In the genomic region with DNA sequence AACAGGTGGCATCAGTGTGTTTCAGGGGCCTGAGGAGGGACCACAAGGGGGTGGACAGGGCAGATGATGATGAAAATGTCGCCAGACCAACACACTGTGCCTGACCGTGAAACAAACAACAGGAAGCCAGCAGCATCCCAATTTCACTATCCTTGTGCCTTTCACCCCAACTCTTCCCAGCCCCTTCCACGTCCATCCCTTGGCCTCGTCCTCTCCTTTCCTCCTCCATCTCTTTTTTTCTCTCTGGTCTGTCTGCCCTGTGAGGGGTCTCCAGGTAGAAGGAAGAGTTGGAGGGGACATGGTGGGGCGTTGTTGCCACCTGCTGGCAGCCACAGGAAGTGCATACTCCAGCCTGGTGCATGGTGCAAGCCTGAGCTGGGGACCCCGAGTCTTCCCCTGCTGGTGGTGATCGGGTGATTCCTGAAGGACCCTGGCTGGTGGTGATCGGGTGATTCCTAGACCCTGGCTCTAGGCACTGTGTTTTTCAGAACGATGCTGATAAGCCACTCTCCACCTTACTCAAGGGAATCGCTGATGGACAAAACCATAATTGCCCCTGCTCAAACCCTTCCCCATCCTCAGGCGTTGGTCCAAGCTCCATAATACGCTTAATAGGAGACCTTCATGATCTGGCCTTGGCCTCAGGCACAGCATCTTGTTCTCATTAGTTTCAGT, we compare ENCODE assay signal across 8 cellular contexts. TPM values are rescaled to one million over a fixed set of nuclear protein-coding genes. Genes with fewer than 3 reads are reported as not detected.
A peak's percentile ranks its signal among the peaks of the same experiment; 100 is the strongest.
DNase-seq lines count a peak whose midpoint lies in the region; ATAC-seq and TF ChIP-seq lines count a peak whose summit lies in the region.

No MANE protein-coding gene starts in this region.

- peak; percentile 75 for DNase-seq in AG20443 (ENCODE audit: low spot score)
- DNase-seq in NCI-H82 (lab: John Stamatoyannopoulos, UW), result peak; percentile 83
- DNase-seq in activated CD8-positive, alpha-beta memory T cell treated with anti-CD3 and anti-CD28 coated beads, Interleukin-2, amount 10 ng/mL, durations not matched to agents 7 days and 5 days, result peak; percentile 73
- peak; percentile 44 for DNase-seq in epithelial cell of esophagus (ENCODE audit: low read depth)
- peak; percentile 85 for DNase-seq in nephron progenitor cell
- no peak for DNase-seq in thoracic aorta (ENCODE audit: low spot score)
- DNase-seq in HPDE6-E6E7 (ENCODE audit: extremely low spot score), result no peak

- H3K4me3 ChIP-seq in epithelial cell of esophagus (ENCODE audit: low read length), result no peak overlapping the region
- no peak overlapping the region for H3K4me3 ChIP-seq in thoracic aorta

- H3K4me1 ChIP-seq in thoracic aorta (ENCODE audit: control insufficient read depth in 1 of 2, low read depth in 2 of 2), result peaks cover 6 to 7% of the 10 kb centered on the region in 2 donors

- H3K4me1 Mint-ChIP-seq in activated CD8-positive, alpha-beta memory T cell treated with anti-CD3 and anti-CD28 coated beads, Interleukin-2, amount 10 ng/mL, durations not matched to agents 7 days and 5 days, result peaks cover 24% of the 10 kb centered on the region
- peaks cover 32% of the 10 kb centered on the region for H3K4me1 Mint-ChIP-seq in nephron progenitor cell

- no peak overlapping the region for H3K27ac ChIP-seq in thoracic aorta

- no peaks in the 10 kb centered on the region for H3K27me3 ChIP-seq in thoracic aorta (replicated peaks; ENCODE audit: insufficient read depth)

- H3K9me3 Mint-ChIP-seq in activated CD8-positive, alpha-beta memory T cell treated with anti-CD3 and anti-CD28 coated beads, Interleukin-2, amount 10 ng/mL, durations not matched to agents 7 days and 5 days (ENCODE audit: low read depth), result no peaks in the 10 kb centered on the region
- peaks cover 6% of the 10 kb centered on the region for H3K9me3 Mint-ChIP-seq in nephron progenitor cell

- H3K27me3 Mint-ChIP-seq in activated CD8-positive, alpha-beta memory T cell treated with anti-CD3 and anti-CD28 coated beads, Interleukin-2, amount 10 ng/mL, durations not matched to agents 7 days and 5 days, result no peaks in the 10 kb centered on the region
- peaks cover 19% of the 10 kb centered on the region for H3K27me3 Mint-ChIP-seq in nephron progenitor cell (ENCODE audit: low read depth, poor library complexity)

- TF ChIP-seq CTCF in epithelial cell of esophagus (IDR thresholded peaks at IDR 0.05; ENCODE audit: insufficient read depth, low read depth, low read length, missing control alignments) (peak; percentile 96), nephron progenitor cell (IDR thresholded peaks at IDR 0.05) (peak; percentile 92), thoracic aorta (IDR thresholded peaks at IDR 0.05) (peak; percentile 93)

- ATAC-seq in GM19395 (IDR thresholded peaks at IDR 0.05; ENCODE audit: unreplicated experiment) (peak; percentile 59), thoracic aorta (ENCODE audit: insufficient number of reproducible peaks, low FRiP score, low read depth) (no peak)
- ATAC-seq in activated CD8-positive, alpha-beta memory T cell treated with anti-CD3 and anti-CD28 coated beads, Interleukin-2, amount 10 ng/mL, durations not matched to agents 7 days and 5 days, result peak; percentile 41

- no peaks in the 10 kb centered on the region for H3K36me3 Mint-ChIP-seq in activated CD8-positive, alpha-beta memory T cell treated with anti-CD3 and anti-CD28 coated beads, Interleukin-2, amount 10 ng/mL, durations not matched to agents 7 days and 5 days
- no peaks in the 10 kb centered on the region for H3K36me3 Mint-ChIP-seq in nephron progenitor cell (ENCODE audit: low read depth)

- H3K4me3 Mint-ChIP-seq in activated CD8-positive, alpha-beta memory T cell treated with anti-CD3 and anti-CD28 coated beads, Interleukin-2, amount 10 ng/mL, durations not matched to agents 7 days and 5 days, result peak overlapping the region; percentile 17
- no peak overlapping the region for H3K4me3 Mint-ChIP-seq in nephron progenitor cell

- H3K27ac Mint-ChIP-seq in activated CD8-positive, alpha-beta memory T cell treated with anti-CD3 and anti-CD28 coated beads, Interleukin-2, amount 10 ng/mL, durations not matched to agents 7 days and 5 days, result no peak overlapping the region
- no peak overlapping the region for H3K27ac Mint-ChIP-seq in nephron progenitor cell

- H3K36me3 ChIP-seq in thoracic aorta, result no peaks in the 10 kb centered on the region

- CTCF ChIA-PET in activated CD8-positive, alpha-beta memory T cell treated with anti-CD3 and anti-CD28 coated beads, Interleukin-2, amount 10 ng/mL, durations not matched to agents 7 days and 5 days (lab: Charles Lee), result interaction anchor here (0.6 to 7.0 kb wide), 35 partner anchors 9 to 453 kb away, joined by 3 to 93 read pairs (median 4); a partner anchor contains a TSS

- no peaks in the 10 kb centered on the region for H3K9me3 ChIP-seq in thoracic aorta

RNA-seq across cellular contexts. Expression of a gene that starts 21.7 kb away (rescaled TPM):
- 100 to 1,000 TPM in 1 of 2 experiments, 10 to 100 TPM in 1; 94.6 to 114 TPM for total RNA-seq in activated CD8-positive, alpha-beta memory T cell treated with anti-CD3 and anti-CD28 coated beads, Interleukin-2, amount 10 ng/mL, durations not matched to agents 7 days and 5 days
- total RNA-seq in thoracic aorta, result 10 to 100 TPM; 26.1 to 70.5 TPM

RNA-seq across cellular contexts. Expression of a gene that starts 25.1 kb away (rescaled TPM):
- total RNA-seq in activated CD8-positive, alpha-beta memory T cell treated with anti-CD3 and anti-CD28 coated beads, Interleukin-2, amount 10 ng/mL, durations not matched to agents 7 days and 5 days, result 1 to 10 TPM in 1 of 2 experiments, under 1 TPM in 1; 0.29 to 1.1 TPM
- total RNA-seq in thoracic aorta, result 1 to 10 TPM; 1.6 to 2.8 TPM

Comparison
In these comparisons a context has a peak if more than half of its experiments do, and no peak if none do; other contexts are left out.
1. DNase-seq: peak in AG20443 (single experiment), NCI-H82 (single experiment), activated CD8-positive, alpha-beta memory T cell treated with anti-CD3 and anti-CD28 coated beads, Interleukin-2, amount 10 ng/mL, durations not matched to agents 7 days and 5 days (single experiment), epithelial cell of esophagus (single experiment) and nephron progenitor cell (single experiment); none in thoracic aorta (single experiment) and HPDE6-E6E7 (single experiment).
2. Peak in every context shown above with its lines, with median percentiles within 50 percentile points of each other: CTCF ChIP-seq.